Comparison of ENCODE assay signal across 23 cellular contexts in the genomic region with DNA sequence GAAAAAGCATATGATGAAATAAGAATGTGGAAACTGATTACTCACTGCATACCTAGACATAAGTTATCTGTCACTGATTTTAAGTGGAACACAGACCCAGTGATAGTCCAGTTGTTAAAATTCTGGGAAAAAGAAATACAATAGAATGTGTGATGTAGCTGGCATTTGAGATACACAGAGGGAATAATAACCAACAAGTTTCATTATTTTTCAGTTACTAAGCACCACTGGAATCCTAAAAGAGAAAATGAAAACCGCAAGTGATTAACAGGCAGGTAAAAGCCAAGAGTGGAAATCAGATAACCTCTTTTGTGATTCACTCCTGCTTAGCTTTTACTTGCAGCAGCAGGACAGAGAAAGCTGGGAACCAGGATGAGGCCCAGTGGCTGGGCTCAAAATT.
"Had no signal": no experiment of that assay in that cellular context is flagged by ENCODE, and none has a peak within 500 bp of the region (broad histone marks: within the 10 kb centered on the region; RNA-seq: fewer than 3 reads in every experiment).

No MANE protein-coding gene starts in this region.

- H3K36me3 Mint-ChIP-seq: activated naive CD8-positive, alpha-beta T cell treated with anti-CD3 and anti-CD28 coated beads for 36 hours; mesothelial cell of epicardium; naive thymus-derived CD8-positive, alpha-beta T cell had no signal

- DNase-seq: activated B cell treated with CpG ODN at 0.5 μM for 24 hours; activated CD4-positive, alpha-beta T cell treated with anti-CD3 and anti-CD28 coated beads for 36 hours; activated CD4-positive, alpha-beta T cell treated with anti-CD3 and anti-CD28 coated beads, Interleukin-2, amount 50 U/mL, for 4 hours; activated CD8-positive, alpha-beta memory T cell treated with anti-CD3 and anti-CD28 coated beads for 24 hours; activated CD8-positive, alpha-beta memory T cell treated with anti-CD3 and anti-CD28 coated beads, Interleukin-2, amount 50 U/mL, for 4 hours; activated naive CD4-positive, alpha-beta T cell treated with Interleukin-2 at 50 U/mL for 16 hours; activated naive CD8-positive, alpha-beta T cell treated with anti-CD3 and anti-CD28 coated beads for 36 hours; activated T-cell treated with anti-CD3 and anti-CD28 coated beads, Interleukin-2, amount 50 U/mL, for 4 hours; amygdala; cortex of kidney; endodermal cell; left ventricle myocardium inferior; naive thymus-derived CD8-positive, alpha-beta T cell; spleen; stimulated activated CD4-positive, alpha-beta T cell treated with anti-CD3 and anti-CD28 coated beads, Interleukin-4, amount 100 ng/mL, for 1 hour; stimulated activated naive CD4-positive, alpha-beta T cell treated with Interleukin-2 at 50 U/mL for 16 hours; T1000; upper lobe of left lung had no signal

- H3K27me3 Mint-ChIP-seq: activated B cell treated with CpG ODN at 0.5 μM for 24 hours; activated CD4-positive, alpha-beta T cell treated with anti-CD3 and anti-CD28 coated beads for 36 hours; activated naive CD8-positive, alpha-beta T cell treated with anti-CD3 and anti-CD28 coated beads for 36 hours; naive thymus-derived CD8-positive, alpha-beta T cell had no signal

- H3K4me1 Mint-ChIP-seq: activated B cell treated with CpG ODN at 0.5 μM for 24 hours; activated CD4-positive, alpha-beta T cell treated with anti-CD3 and anti-CD28 coated beads for 36 hours; activated naive CD8-positive, alpha-beta T cell treated with anti-CD3 and anti-CD28 coated beads for 36 hours; naive thymus-derived CD8-positive, alpha-beta T cell had no signal

- H3K27ac Mint-ChIP-seq: activated B cell treated with CpG ODN at 0.5 μM for 24 hours; activated CD4-positive, alpha-beta T cell treated with anti-CD3 and anti-CD28 coated beads for 36 hours; activated naive CD8-positive, alpha-beta T cell treated with anti-CD3 and anti-CD28 coated beads for 36 hours; endodermal cell; mesothelial cell of epicardium; naive thymus-derived CD8-positive, alpha-beta T cell had no signal

- ATAC-seq: activated CD4-positive, alpha-beta T cell treated with anti-CD3 and anti-CD28 coated beads for 36 hours; activated T-cell treated with anti-CD3 and anti-CD28 coated beads, Interleukin-2, amount 50 U/mL, for 4 hours; naive thymus-derived CD8-positive, alpha-beta T cell had no signal

- H3K4me3 Mint-ChIP-seq: activated B cell treated with CpG ODN at 0.5 μM for 24 hours; activated CD4-positive, alpha-beta T cell treated with anti-CD3 and anti-CD28 coated beads for 36 hours; activated naive CD8-positive, alpha-beta T cell treated with anti-CD3 and anti-CD28 coated beads for 36 hours; activated T-cell treated with anti-CD3 and anti-CD28 coated beads, Interleukin-2, amount 50 U/mL, for 4 hours; endodermal cell; mesothelial cell of epicardium; naive thymus-derived CD8-positive, alpha-beta T cell had no signal

- H3K9me3 Mint-ChIP-seq: activated naive CD8-positive, alpha-beta T cell treated with anti-CD3 and anti-CD28 coated beads for 36 hours; endodermal cell had no signal

- H3K4me3 ChIP-seq: cardiac muscle cell, left ventricle myocardium inferior, prostate gland, right atrium auricular region, spleen, thoracic aorta, upper lobe of left lung had no signal
